ENCODE assay signal across 1 cellular context in the genomic region with DNA sequence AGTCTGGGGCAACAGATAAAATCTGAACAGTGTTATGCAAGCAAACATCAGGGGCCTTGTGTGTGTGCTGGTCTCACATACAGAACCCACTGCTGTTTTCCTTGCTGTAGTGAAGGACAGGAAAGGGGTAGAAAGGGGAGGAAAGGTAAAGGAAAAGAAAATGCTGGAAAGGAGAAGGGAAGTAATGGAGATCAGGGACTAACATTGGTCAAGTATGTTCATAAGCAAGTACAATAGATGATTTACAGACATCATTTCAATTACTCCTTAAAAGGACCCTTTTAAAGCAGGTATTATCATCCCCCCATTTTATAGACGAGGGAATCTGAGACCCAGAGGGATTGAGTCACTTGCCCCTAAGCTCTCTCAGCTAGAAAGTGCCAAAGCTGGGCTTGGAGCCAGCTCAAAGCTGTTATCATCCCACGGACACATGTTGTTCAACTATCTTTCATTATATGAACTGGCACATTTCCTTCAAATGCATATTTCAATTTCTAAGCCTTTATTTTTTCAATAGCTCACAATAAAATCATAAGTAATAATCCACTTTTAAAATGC.
TF ChIP-seq lines count a peak whose summit lies in the region.

No MANE protein-coding gene starts in this region.

TF ChIP-seq in HEK293, 187 proteins besides CTCF, POLR2A, EP300 and RAD21 (continued from another document):
- TF ChIP-seq, protein P1, sequence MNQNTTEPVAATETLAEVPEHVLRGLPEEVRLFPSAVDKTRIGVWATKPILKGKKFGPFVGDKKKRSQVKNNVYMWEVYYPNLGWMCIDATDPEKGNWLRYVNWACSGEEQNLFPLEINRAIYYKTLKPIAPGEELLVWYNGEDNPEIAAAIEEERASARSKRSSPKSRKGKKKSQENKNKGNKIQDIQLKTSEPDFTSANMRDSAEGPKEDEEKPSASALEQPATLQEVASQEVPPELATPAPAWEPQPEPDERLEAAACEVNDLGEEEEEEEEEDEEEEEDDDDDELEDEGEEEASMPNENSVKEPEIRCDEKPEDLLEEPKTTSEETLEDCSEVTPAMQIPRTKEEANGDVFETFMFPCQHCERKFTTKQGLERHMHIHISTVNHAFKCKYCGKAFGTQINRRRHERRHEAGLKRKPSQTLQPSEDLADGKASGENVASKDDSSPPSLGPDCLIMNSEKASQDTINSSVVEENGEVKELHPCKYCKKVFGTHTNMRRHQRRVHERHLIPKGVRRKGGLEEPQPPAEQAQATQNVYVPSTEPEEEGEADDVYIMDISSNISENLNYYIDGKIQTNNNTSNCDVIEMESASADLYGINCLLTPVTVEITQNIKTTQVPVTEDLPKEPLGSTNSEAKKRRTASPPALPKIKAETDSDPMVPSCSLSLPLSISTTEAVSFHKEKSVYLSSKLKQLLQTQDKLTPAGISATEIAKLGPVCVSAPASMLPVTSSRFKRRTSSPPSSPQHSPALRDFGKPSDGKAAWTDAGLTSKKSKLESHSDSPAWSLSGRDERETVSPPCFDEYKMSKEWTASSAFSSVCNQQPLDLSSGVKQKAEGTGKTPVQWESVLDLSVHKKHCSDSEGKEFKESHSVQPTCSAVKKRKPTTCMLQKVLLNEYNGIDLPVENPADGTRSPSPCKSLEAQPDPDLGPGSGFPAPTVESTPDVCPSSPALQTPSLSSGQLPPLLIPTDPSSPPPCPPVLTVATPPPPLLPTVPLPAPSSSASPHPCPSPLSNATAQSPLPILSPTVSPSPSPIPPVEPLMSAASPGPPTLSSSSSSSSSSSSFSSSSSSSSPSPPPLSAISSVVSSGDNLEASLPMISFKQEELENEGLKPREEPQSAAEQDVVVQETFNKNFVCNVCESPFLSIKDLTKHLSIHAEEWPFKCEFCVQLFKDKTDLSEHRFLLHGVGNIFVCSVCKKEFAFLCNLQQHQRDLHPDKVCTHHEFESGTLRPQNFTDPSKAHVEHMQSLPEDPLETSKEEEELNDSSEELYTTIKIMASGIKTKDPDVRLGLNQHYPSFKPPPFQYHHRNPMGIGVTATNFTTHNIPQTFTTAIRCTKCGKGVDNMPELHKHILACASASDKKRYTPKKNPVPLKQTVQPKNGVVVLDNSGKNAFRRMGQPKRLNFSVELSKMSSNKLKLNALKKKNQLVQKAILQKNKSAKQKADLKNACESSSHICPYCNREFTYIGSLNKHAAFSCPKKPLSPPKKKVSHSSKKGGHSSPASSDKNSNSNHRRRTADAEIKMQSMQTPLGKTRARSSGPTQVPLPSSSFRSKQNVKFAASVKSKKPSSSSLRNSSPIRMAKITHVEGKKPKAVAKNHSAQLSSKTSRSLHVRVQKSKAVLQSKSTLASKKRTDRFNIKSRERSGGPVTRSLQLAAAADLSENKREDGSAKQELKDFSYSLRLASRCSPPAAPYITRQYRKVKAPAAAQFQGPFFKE (tag by site-specific recombination; IDR thresholded peaks at IDR 0.05; ENCODE audit: borderline replicate concordance): no peak
- TF ChIP-seq RBAK (tag by site-specific recombination; IDR thresholded peaks at IDR 0.05) (no peak), KLF1 (tag by site-specific recombination; IDR thresholded peaks at IDR 0.05) (no peak), ZNF510 (tag by site-specific recombination; IDR thresholded peaks at IDR 0.05; ENCODE audit: insufficient replicate concordance) (no peak), ZNF280C (tag by site-specific recombination; IDR thresholded peaks at IDR 0.05) (no peak), ZNF239 (tag by site-specific recombination; IDR thresholded peaks at IDR 0.05) (no peak), ZBTB48 (tag by site-specific recombination; IDR thresholded peaks at IDR 0.05) (peak; percentile 23; the same call in 1 of the 2 replicates), ZNF10 (tag by site-specific recombination; IDR thresholded peaks at IDR 0.05) (no peak), ZNF266 (tag by site-specific recombination; IDR thresholded peaks at IDR 0.05; ENCODE audit: low read depth) (no peak), ZNF585B (tag by site-specific recombination; IDR thresholded peaks at IDR 0.05) (no peak), ZNF596 (tag by site-specific recombination; IDR thresholded peaks at IDR 0.05) (no peak), ZNF140 (tag by site-specific recombination; IDR thresholded peaks at IDR 0.05) (peak; percentile 61), ZNF624 (tag by site-specific recombination; IDR thresholded peaks at IDR 0.05) (no peak), ZNF214 (tag by site-specific recombination; IDR thresholded peaks at IDR 0.05; ENCODE audit: borderline replicate concordance) (no peak)
TF ChIP-seq in HEK293: peak in this region for 4.
